ENCODE assay signal across 1 cellular context in genomic region chr2:20348542-20348941, GRCh38.
TF ChIP-seq lines count a peak whose summit lies in the region.

No MANE protein-coding gene starts in this region.

TF ChIP-seq in HCT116, 20 proteins besides CTCF, POLR2A, EP300 and RAD21 (continued from another document):
- no peak for TF ChIP-seq YY1 (IDR thresholded peaks at IDR 0.05; ENCODE audit: extremely low read depth, insufficient replicate concordance, low read depth, low read length)
